ENCODE assay signal across 1 cellular context in the genomic region with DNA sequence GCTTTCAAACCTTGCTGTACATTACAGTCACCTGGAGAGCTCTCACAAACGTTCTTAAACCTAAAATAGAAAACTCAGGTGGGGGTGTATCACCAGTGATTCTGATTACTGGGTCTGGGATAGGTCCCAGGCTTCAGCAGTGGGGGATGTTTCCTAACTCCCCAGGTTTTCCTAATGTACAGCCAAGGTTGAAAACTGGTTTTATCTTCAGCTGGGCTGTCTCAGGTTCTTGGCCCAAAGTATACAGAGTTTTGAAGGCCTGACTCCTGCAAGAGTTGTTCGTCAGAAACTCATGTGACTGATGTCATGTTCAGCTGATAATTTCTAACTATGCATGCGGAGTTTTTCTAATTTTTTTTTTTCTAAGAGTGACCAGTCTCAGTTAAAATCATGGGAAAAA.
TF ChIP-seq lines count a peak whose summit lies in the region.

No MANE protein-coding gene starts in this region.

TF ChIP-seq in K562, 482 proteins besides CTCF, POLR2A, EP300 and RAD21 (continued from another document):
- TF ChIP-seq TCF7L2 (IDR thresholded peaks at IDR 0.05; ENCODE audit: low read depth, low read length) (no peak), CREBBP (IDR thresholded peaks at IDR 0.05; ENCODE audit: low read depth, low read length) (no peak), TGIF2 (CRISPR knock-in tag; IDR thresholded peaks at IDR 0.05) (no peak), CBX1 (IDR thresholded peaks at IDR 0.05; ENCODE audit: low read depth) (no peak), DDX20 (tag; IDR thresholded peaks at IDR 0.05; ENCODE audit: low read depth) (no peak)
